28 cellular contexts compared by ENCODE assay signal in the genomic region with DNA sequence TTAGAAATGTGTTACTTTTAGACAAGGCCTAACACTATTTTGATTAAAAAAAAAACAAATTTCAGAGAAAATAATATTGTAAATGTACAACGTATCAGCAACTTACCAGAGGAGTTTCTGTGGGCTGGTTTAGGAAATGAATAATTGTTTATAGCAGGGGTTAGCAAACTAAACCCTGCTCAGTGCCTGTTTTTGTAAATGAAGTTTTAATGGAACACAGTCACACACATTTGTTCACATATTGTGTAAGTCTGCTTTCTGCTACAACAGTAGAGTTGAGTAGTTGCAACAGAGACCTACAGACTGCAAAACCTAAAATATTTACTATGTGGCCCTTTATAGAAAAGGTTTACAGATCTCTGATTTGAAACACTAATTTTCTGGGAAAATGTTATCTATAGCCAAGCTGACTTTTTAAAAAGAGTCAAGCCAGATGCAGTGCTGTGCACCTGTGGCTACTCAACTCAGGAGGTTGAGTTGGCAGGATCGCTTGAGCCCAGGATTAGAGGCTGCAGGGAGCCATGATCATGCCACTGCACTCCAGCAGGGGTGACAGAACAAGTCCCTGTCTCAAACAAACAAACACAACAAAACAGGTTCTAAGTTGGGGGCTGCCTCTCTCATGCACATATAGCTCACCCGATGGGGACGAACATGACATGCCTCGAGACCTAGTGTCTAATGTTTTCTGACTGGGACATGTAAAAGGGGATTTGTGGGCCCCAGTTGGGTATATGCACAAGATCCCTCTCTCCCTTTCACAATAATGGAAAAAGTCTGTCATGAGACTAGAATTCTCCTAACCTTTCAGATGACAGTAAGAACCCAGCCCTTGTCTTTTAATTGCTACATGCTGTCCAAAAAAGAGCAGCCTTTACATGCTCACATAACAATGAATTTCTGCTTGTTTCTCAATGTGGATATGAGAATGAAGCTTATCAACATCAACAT.
DNase-seq lines count a peak whose midpoint lies in the region; ATAC-seq and TF ChIP-seq lines count a peak whose summit lies in the region.
"Had no signal": no experiment of that assay in that cellular context is flagged by ENCODE, and none has a peak within 500 bp of the region (broad histone marks: within the 10 kb centered on the region; RNA-seq: fewer than 3 reads in every experiment).

No MANE protein-coding gene starts in this region.

- H3K9me2 ChIP-seq in hepatocyte (replicated peaks; ENCODE audit: insufficient read depth): no peaks in the 10 kb centered on the region

- H3K4me1 Mint-ChIP-seq in activated naive CD8-positive, alpha-beta T cell treated with anti-CD3 and anti-CD28 coated beads, Interleukin-2, amount 50 U/mL, for 24 hours: peaks cover 59% of the 10 kb centered on the region
- H3K4me1 Mint-ChIP-seq: memory B cell had no signal

- H4K20me1 ChIP-seq in hepatocyte (ENCODE audit: insufficient read depth, poor library complexity, severe bottlenecking): no peaks in the 10 kb centered on the region

- TF ChIP-seq CTCF in GM12873 (IDR thresholded peaks at IDR 0.05; ENCODE audit: insufficient read depth, low read depth, low read length, missing control alignments): peak; percentile 19
- TF ChIP-seq CTCF in hepatocyte (IDR thresholded peaks at IDR 0.05; ENCODE audit: poor library complexity): no peak

- no peaks in the 10 kb centered on the region for H3K4me1 ChIP-seq in hepatocyte (ENCODE audit: insufficient read depth)
- H3K4me1 ChIP-seq: BLaER1 treated with 17β-estradiol and CSF1 and Interleukin-3, amounts not matched to agents 10 nM and 100 nM; Caco-2 had no signal

- H3K4me3 Mint-ChIP-seq in activated naive CD8-positive, alpha-beta T cell treated with anti-CD3 and anti-CD28 coated beads, Interleukin-2, amount 50 U/mL, for 24 hours: no peak overlapping the region
- H3K4me3 Mint-ChIP-seq: activated CD4-positive, alpha-beta memory T cell treated with anti-CD3 and anti-CD28 coated beads for 36 hours; memory B cell had no signal

- peak; percentile 72 for ATAC-seq in activated naive CD8-positive, alpha-beta T cell treated with anti-CD3 and anti-CD28 coated beads, Interleukin-2, amount 50 U/mL, for 24 hours
- no peak for ATAC-seq in HG03520 (IDR thresholded peaks at IDR 0.05; ENCODE audit: unreplicated experiment)
- ATAC-seq: left cardiac atrium had no signal

- peak overlapping the region; percentile 27 for H3K4me2 ChIP-seq in hepatocyte
- H3K4me2 ChIP-seq: BLaER1 treated with 17β-estradiol and CSF1 and Interleukin-3, amounts not matched to agents 10 nM and 100 nM had no signal

- H3K27me3 Mint-ChIP-seq in activated naive CD8-positive, alpha-beta T cell treated with anti-CD3 and anti-CD28 coated beads, Interleukin-2, amount 50 U/mL, for 24 hours: no peaks in the 10 kb centered on the region
- H3K27me3 Mint-ChIP-seq: activated CD4-positive, alpha-beta memory T cell treated with anti-CD3 and anti-CD28 coated beads for 36 hours; memory B cell had no signal

- WGBS in hepatocyte (ENCODE audit: low lambda C conversion rate, missing lambda C conversion rate): 80% methylated on average over 5 of the region's 5 CpGs

- peaks cover 4% of the 10 kb centered on the region for H3K9me3 Mint-ChIP-seq in activated naive CD8-positive, alpha-beta T cell treated with anti-CD3 and anti-CD28 coated beads, Interleukin-2, amount 50 U/mL, for 24 hours
- H3K9me3 Mint-ChIP-seq: activated CD4-positive, alpha-beta memory T cell treated with anti-CD3 and anti-CD28 coated beads for 36 hours had no signal

- H3K36me3 Mint-ChIP-seq in activated naive CD8-positive, alpha-beta T cell treated with anti-CD3 and anti-CD28 coated beads, Interleukin-2, amount 50 U/mL, for 24 hours (ENCODE audit: low read depth): peaks cover 1% of the 10 kb centered on the region
- H3K36me3 Mint-ChIP-seq: memory B cell had no signal

- no peaks in the 10 kb centered on the region for H3K27me3 ChIP-seq in hepatocyte
- H3K27me3 ChIP-seq: BLaER1 treated with 17β-estradiol and CSF1 and Interleukin-3, amounts not matched to agents 10 nM and 100 nM; neutrophil; sigmoid colon had no signal

- DNase-seq in HCEC 1CT: peak; percentile 31
- no peak for DNase-seq in activated naive CD8-positive, alpha-beta T cell treated with anti-CD3 and anti-CD28 coated beads, Interleukin-2, amount 50 U/mL, for 24 hours
- no peak for DNase-seq in hepatocyte (ENCODE audit: low spot score)
- no peak for DNase-seq in DMS53 (lab: John Stamatoyannopoulos, UW)
- no peak for DNase-seq in NCI-H446 (lab: John Stamatoyannopoulos, UW)
- DNase-seq: activated CD4-positive, alpha-beta memory T cell treated with anti-CD3 and anti-CD28 coated beads for 36 hours; activated gamma-delta T cell treated with Interleukin-2 at 50 U/mL for 16 hours; amygdala; Caco-2; DMS79 treated with DMSO at 0.1 percent for 48 hours; foreskin melanocyte; GF-D8; Kasumi-1; left cardiac atrium; NCI-H1694 treated with DMSO at 0.1 percent for 48 hours; NCI-H526 treated with DMSO at 0.1 percent for 48 hours; sigmoid colon; stimulated activated naive CD4-positive, alpha-beta T cell; SW 1271; T1000 had no signal

- no peak overlapping the region for H2AFZ ChIP-seq in hepatocyte

- H3K9me3 ChIP-seq in hepatocyte (ENCODE audit: low read depth): no peaks in the 10 kb centered on the region
- H3K9me3 ChIP-seq: Caco-2, neutrophil, sigmoid colon, thoracic aorta had no signal

- no peak overlapping the region for H3K4me3 ChIP-seq in hepatocyte
- H3K4me3 ChIP-seq: BLaER1 treated with 17β-estradiol and CSF1 and Interleukin-3, amounts not matched to agents 10 nM and 100 nM; sigmoid colon; thoracic aorta had no signal

- peak overlapping the region; percentile 39 for H3K27ac ChIP-seq in hepatocyte
- H3K27ac ChIP-seq: BLaER1 treated with 17β-estradiol and CSF1 and Interleukin-3, amounts not matched to agents 10 nM and 100 nM; epithelial cell of prostate; HL-60; neutrophil; sigmoid colon; thoracic aorta had no signal

- H3K79me2 ChIP-seq in hepatocyte: peaks cover 11% of the 10 kb centered on the region

- H3K36me3 ChIP-seq in hepatocyte (replicated peaks; ENCODE audit: insufficient read depth, low read depth): no peaks in the 10 kb centered on the region
- H3K36me3 ChIP-seq: BLaER1 treated with 17β-estradiol and CSF1 and Interleukin-3, amounts not matched to agents 10 nM and 100 nM; neutrophil; sigmoid colon; thoracic aorta had no signal

- H3K27ac Mint-ChIP-seq in activated naive CD8-positive, alpha-beta T cell treated with anti-CD3 and anti-CD28 coated beads, Interleukin-2, amount 50 U/mL, for 24 hours: no peak overlapping the region
- H3K27ac Mint-ChIP-seq: activated CD4-positive, alpha-beta memory T cell treated with anti-CD3 and anti-CD28 coated beads for 36 hours; memory B cell had no signal
